In genomic region chr5:159825551-159826051, GRCh38 we compare ENCODE assay signal across 11 cellular contexts.
A peak's percentile ranks its signal among the peaks of the same experiment; 100 is the strongest.
DNase-seq lines count a peak whose midpoint lies in the region; ATAC-seq and TF ChIP-seq lines count a peak whose summit lies in the region.
"Had no signal": no experiment of that assay in that cellular context is flagged by ENCODE, and none has a peak within 500 bp of the region (broad histone marks: within the 10 kb centered on the region; RNA-seq: fewer than 3 reads in every experiment).

No MANE protein-coding gene starts in this region.

- peaks cover 28 to 45% of the 10 kb centered on the region in 2 donors for H3K4me1 ChIP-seq in gastrocnemius medialis

- TF ChIP-seq EP300 in Ishikawa (IDR thresholded peaks at IDR 0.05; ENCODE audit: borderline replicate concordance) = peak; percentile 73

- peak; percentile 24 for DNase-seq in GM03348 (ENCODE audit: low spot score)
- no peak for DNase-seq in epithelial cell of prostate (ENCODE audit: low read depth, low spot score)
- peak; percentile 52 to 67 for DNase-seq in gastrocnemius medialis
- DNase-seq in NCI-H524 treated with DMSO at 0.1 percent for 48 hours (lab: John Stamatoyannopoulos, UW) = no peak
- DNase-seq in 8988T = no peak
- no peak for DNase-seq in brain microvascular endothelial cell
- DNase-seq: activated CD4-positive, alpha-beta T cell treated with anti-CD3 and anti-CD28 coated beads for 48 hours; CD8-positive, alpha-beta T cell; T-cell had no signal

- H3K4me3 ChIP-seq in gastrocnemius medialis = no peak overlapping the region
- no peak overlapping the region for H3K4me3 ChIP-seq in brain microvascular endothelial cell (ENCODE audit: low read depth, low read length)

- H3K36me3 ChIP-seq in gastrocnemius medialis = no peaks in the 10 kb centered on the region
- H3K36me3 ChIP-seq in brain microvascular endothelial cell (replicated peaks) = no peaks in the 10 kb centered on the region

- H3K9me3 ChIP-seq in gastrocnemius medialis = no peaks in the 10 kb centered on the region

- TF ChIP-seq POLR2A in gastrocnemius medialis (IDR thresholded peaks at IDR 0.05) = no peak

- in situ Hi-C loops in gastrocnemius medialis (cut with MboI; ENCODE audit: low sequenced_read_pairs in 4 of 4) (no loop called here), brain microvascular endothelial cell (cut with HindIII; ENCODE audit: low pct_ligation_motif_present, low sequenced_read_pairs) (no loop called here)

- intact Hi-C loops in gastrocnemius medialis (cut with DNase I; ENCODE audit: low total_unique reads) = loop anchor here (1.0 kb wide), 1 partner anchor 52 kb away; no protein-coding TSS in a partner anchor

- H3K27ac ChIP-seq in epithelial cell of prostate = peak overlapping the region; percentile 45
- H3K27ac ChIP-seq in gastrocnemius medialis = peak overlapping the region; percentile 77 to 90 (median 84)
- H3K27ac ChIP-seq in brain microvascular endothelial cell = no peak overlapping the region

- no peaks in the 10 kb centered on the region for H3K27me3 ChIP-seq in gastrocnemius medialis
- H3K27me3 ChIP-seq in brain microvascular endothelial cell (replicated peaks) = no peaks in the 10 kb centered on the region

- TF ChIP-seq CTCF in gastrocnemius medialis (IDR thresholded peaks at IDR 0.05 in 4 of 5, conservative IDR thresholded peaks at IDR 0.05 in 1 of 5) = no peak
- no peak for TF ChIP-seq CTCF in brain microvascular endothelial cell (IDR thresholded peaks at IDR 0.05; ENCODE audit: low read depth, low read length, missing control alignments)

- peak; percentile 62 to 65 for ATAC-seq in gastrocnemius medialis
- ATAC-seq in HG03432 (IDR thresholded peaks at IDR 0.05; ENCODE audit: unreplicated experiment) = no peak
- ATAC-seq: CD8-positive, alpha-beta T cell; T-cell had no signal

- TF ChIP-seq RAD21 in Ishikawa (IDR thresholded peaks at IDR 0.05; ENCODE audit: low read depth) = no peak

TF ChIP-seq in Ishikawa, 13 proteins besides CTCF, POLR2A, EP300 and RAD21:
- TF ChIP-seq MAX (IDR thresholded peaks at IDR 0.05) = no peak
- 0 out of 2 replicates have a peak, but pooled peaks have one; percentile 32 for TF ChIP-seq ZBTB7A (IDR thresholded peaks at IDR 0.05; ENCODE audit: low read depth)
- peak; percentile 78 for TF ChIP-seq TCF12 (IDR thresholded peaks at IDR 0.05; ENCODE audit: low read depth)
- TF ChIP-seq NFIC (IDR thresholded peaks at IDR 0.05) = peak; percentile 67
- TF ChIP-seq, protein P1, sequence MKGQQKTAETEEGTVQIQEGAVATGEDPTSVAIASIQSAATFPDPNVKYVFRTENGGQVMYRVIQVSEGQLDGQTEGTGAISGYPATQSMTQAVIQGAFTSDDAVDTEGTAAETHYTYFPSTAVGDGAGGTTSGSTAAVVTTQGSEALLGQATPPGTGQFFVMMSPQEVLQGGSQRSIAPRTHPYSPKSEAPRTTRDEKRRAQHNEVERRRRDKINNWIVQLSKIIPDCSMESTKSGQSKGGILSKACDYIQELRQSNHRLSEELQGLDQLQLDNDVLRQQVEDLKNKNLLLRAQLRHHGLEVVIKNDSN (IDR thresholded peaks at IDR 0.05) = no peak
- 0 out of 2 replicates have a peak, but pooled peaks have one; percentile 2 for TF ChIP-seq TEAD4 (IDR thresholded peaks at IDR 0.05)
- peak; percentile 60; the same call in 1 of the 2 replicates for TF ChIP-seq FOXM1 (IDR thresholded peaks at IDR 0.05; ENCODE audit: borderline replicate concordance, low read depth)
- TF ChIP-seq, protein P2, sequence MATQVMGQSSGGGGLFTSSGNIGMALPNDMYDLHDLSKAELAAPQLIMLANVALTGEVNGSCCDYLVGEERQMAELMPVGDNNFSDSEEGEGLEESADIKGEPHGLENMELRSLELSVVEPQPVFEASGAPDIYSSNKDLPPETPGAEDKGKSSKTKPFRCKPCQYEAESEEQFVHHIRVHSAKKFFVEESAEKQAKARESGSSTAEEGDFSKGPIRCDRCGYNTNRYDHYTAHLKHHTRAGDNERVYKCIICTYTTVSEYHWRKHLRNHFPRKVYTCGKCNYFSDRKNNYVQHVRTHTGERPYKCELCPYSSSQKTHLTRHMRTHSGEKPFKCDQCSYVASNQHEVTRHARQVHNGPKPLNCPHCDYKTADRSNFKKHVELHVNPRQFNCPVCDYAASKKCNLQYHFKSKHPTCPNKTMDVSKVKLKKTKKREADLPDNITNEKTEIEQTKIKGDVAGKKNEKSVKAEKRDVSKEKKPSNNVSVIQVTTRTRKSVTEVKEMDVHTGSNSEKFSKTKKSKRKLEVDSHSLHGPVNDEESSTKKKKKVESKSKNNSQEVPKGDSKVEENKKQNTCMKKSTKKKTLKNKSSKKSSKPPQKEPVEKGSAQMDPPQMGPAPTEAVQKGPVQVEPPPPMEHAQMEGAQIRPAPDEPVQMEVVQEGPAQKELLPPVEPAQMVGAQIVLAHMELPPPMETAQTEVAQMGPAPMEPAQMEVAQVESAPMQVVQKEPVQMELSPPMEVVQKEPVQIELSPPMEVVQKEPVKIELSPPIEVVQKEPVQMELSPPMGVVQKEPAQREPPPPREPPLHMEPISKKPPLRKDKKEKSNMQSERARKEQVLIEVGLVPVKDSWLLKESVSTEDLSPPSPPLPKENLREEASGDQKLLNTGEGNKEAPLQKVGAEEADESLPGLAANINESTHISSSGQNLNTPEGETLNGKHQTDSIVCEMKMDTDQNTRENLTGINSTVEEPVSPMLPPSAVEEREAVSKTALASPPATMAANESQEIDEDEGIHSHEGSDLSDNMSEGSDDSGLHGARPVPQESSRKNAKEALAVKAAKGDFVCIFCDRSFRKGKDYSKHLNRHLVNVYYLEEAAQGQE (IDR thresholded peaks at IDR 0.05; ENCODE audit: low read depth) = no peak

Comparison
In these comparisons a context has a peak if more than half of its experiments do, and no peak if none do; other contexts are left out.
1. DNase-seq: peak in GM03348 (single experiment) and gastrocnemius medialis (2 of 2); none in epithelial cell of prostate (single experiment), NCI-H524 treated with DMSO at 0.1 percent for 48 hours (single experiment), 8988T (single experiment) and brain microvascular endothelial cell (single experiment).